ENCODE assay signal across 11 cellular contexts in genomic region chr12:31773223-31773750, GRCh38. TPM values are rescaled to one million over a fixed set of nuclear protein-coding genes. Genes with fewer than 3 reads are reported as not detected.
DNase-seq lines count a peak whose midpoint lies in the region; ATAC-seq lines count a peak whose summit lies in the region.
"Had no signal": no experiment of that assay in that cellular context is flagged by ENCODE, and none has a peak within 500 bp of the region (broad histone marks: within the 10 kb centered on the region; RNA-seq: fewer than 3 reads in every experiment).

No MANE protein-coding gene starts in this region.

- H3K4ac ChIP-seq in neuronal stem cell (ENCODE audit: low read length) = no peak overlapping the region

- POLR2A ChIA-PET in activated CD4-positive, alpha-beta T cell treated with anti-CD3 and anti-CD28 coated beads for 36 hours (lab: Charles Lee) = no interaction called here

- no peak overlapping the region for H3K4me3 Mint-ChIP-seq in activated CD4-positive, alpha-beta T cell treated with anti-CD3 and anti-CD28 coated beads for 36 hours

- H3K27me3 Mint-ChIP-seq in activated CD4-positive, alpha-beta T cell treated with anti-CD3 and anti-CD28 coated beads for 36 hours = no peaks in the 10 kb centered on the region

- no CpG with 5 or more reads among the region's 2 CpGs for WGBS in neuronal stem cell (ENCODE audit: extremely low coverage in 2 of 2, insufficient read length in 2 of 2, insufficient replicate concordance in 1 of 2), 2 donors

- CTCF ChIA-PET in activated CD4-positive, alpha-beta T cell treated with anti-CD3 and anti-CD28 coated beads for 36 hours (lab: Charles Lee) = no interaction called here

- H3K27me3 ChIP-seq in neuronal stem cell (ENCODE audit: control insufficient read depth in 3 of 3, insufficient read depth in 3 of 3, low read depth in 1 of 3, low read length in 3 of 3) = no peaks in the 10 kb centered on the region
- H3K27me3 ChIP-seq: sigmoid colon had no signal

- peaks cover 13% of the 10 kb centered on the region for H3K4me1 Mint-ChIP-seq in activated CD4-positive, alpha-beta T cell treated with anti-CD3 and anti-CD28 coated beads for 36 hours

- no peak overlapping the region for H2AK5ac ChIP-seq in neuronal stem cell (ENCODE audit: low read depth, low read length)

- no peak overlapping the region for H3K27ac Mint-ChIP-seq in activated CD4-positive, alpha-beta T cell treated with anti-CD3 and anti-CD28 coated beads for 36 hours

- no peak overlapping the region for H3K14ac ChIP-seq in neuronal stem cell (ENCODE audit: low read length)

- H3K79me1 ChIP-seq in neuronal stem cell (ENCODE audit: low read depth, low read length) = no peaks in the 10 kb centered on the region

- H3K4me2 ChIP-seq in neuronal stem cell (ENCODE audit: insufficient read depth, low read length, poor library complexity, severe bottlenecking) = no peak overlapping the region

- H2BK12ac ChIP-seq in neuronal stem cell (ENCODE audit: low read length) = no peak overlapping the region

- H2BK5ac ChIP-seq in neuronal stem cell (ENCODE audit: low read length) = no peak overlapping the region

- H3K4me3 ChIP-seq in neuronal stem cell (ENCODE audit: low read length in 2 of 2) = no peak overlapping the region
- H3K4me3 ChIP-seq: sigmoid colon had no signal

- H2AFZ ChIP-seq in neuronal stem cell (ENCODE audit: low read length) = no peak overlapping the region

- H3K27ac ChIP-seq in neuronal stem cell (replicated peaks; ENCODE audit: low read length) = no peak overlapping the region
- H3K27ac ChIP-seq: sigmoid colon had no signal

- DNase-seq in amniotic epithelial cell (ENCODE audit: low read depth) (peak; percentile 92), neuronal stem cell (ENCODE audit: low spot score) (no peak), GM19240 (ENCODE audit: insufficient read length, low spot score) (no peak)
- DNase-seq in activated CD4-positive, alpha-beta T cell treated with anti-CD3 and anti-CD28 coated beads for 36 hours = no peak
- DNase-seq: activated naive CD4-positive, alpha-beta T cell treated with Interleukin-2 at 50 U/mL for 16 hours; GF-D8; sigmoid colon had no signal

- ATAC-seq in GM18511 (IDR thresholded peaks at IDR 0.05; ENCODE audit: unreplicated experiment) (peak; percentile 84), HG03108 (IDR thresholded peaks at IDR 0.05; ENCODE audit: unreplicated experiment) (peak; percentile 44), HG03342 (IDR thresholded peaks at IDR 0.05; ENCODE audit: unreplicated experiment) (no peak), HG03159 (IDR thresholded peaks at IDR 0.05; ENCODE audit: unreplicated experiment) (no peak)
- no peak for ATAC-seq in activated CD4-positive, alpha-beta T cell treated with anti-CD3 and anti-CD28 coated beads for 36 hours

- H4K8ac ChIP-seq in neuronal stem cell (ENCODE audit: low read depth, low read length) = no peak overlapping the region

- no peaks in the 10 kb centered on the region for H3K36me3 Mint-ChIP-seq in activated CD4-positive, alpha-beta T cell treated with anti-CD3 and anti-CD28 coated beads for 36 hours (ENCODE audit: low read depth)

- no peaks in the 10 kb centered on the region for H3K9me3 ChIP-seq in neuronal stem cell (replicated peaks in 1 of 2; ENCODE audit: control insufficient read depth in 2 of 2, insufficient read depth in 1 of 2, low read depth in 1 of 2, low read length in 2 of 2)
- H3K9me3 ChIP-seq: sigmoid colon had no signal

- H4K91ac ChIP-seq in neuronal stem cell (ENCODE audit: low read depth, low read length, poor library complexity) = no peak overlapping the region

- no peaks in the 10 kb centered on the region for H3K36me3 ChIP-seq in neuronal stem cell (replicated peaks in 1 of 2; ENCODE audit: control insufficient read depth in 2 of 2, insufficient read depth in 2 of 2, low read length in 2 of 2)
- H3K36me3 ChIP-seq: sigmoid colon had no signal

- H3K18ac ChIP-seq in neuronal stem cell (ENCODE audit: low read length) = peak overlapping the region; percentile 82

- H3K9me3 Mint-ChIP-seq in activated CD4-positive, alpha-beta T cell treated with anti-CD3 and anti-CD28 coated beads for 36 hours (ENCODE audit: low read depth) = no peaks in the 10 kb centered on the region

- intact Hi-C loops in activated CD4-positive, alpha-beta T cell treated with anti-CD3 and anti-CD28 coated beads for 36 hours (cut with DNase I, micrococcal nuclease) = no loop called here

- H2BK120ac ChIP-seq in neuronal stem cell (ENCODE audit: low read depth, low read length) = no peak overlapping the region

- H2BK15ac ChIP-seq in neuronal stem cell (ENCODE audit: low read length) = no peak overlapping the region

- H3K23ac ChIP-seq in neuronal stem cell (ENCODE audit: low read depth, low read length, poor library complexity) = no peak overlapping the region

- H3K4me1 ChIP-seq in neuronal stem cell (ENCODE audit: control insufficient read depth in 2 of 2, insufficient read depth in 1 of 2, low read depth in 1 of 2, low read length in 2 of 2) = peaks cover 0 to 4% of the 10 kb centered on the region in 2 donors
- H3K4me1 ChIP-seq: sigmoid colon had no signal

- no peak overlapping the region for H3K9ac ChIP-seq in neuronal stem cell (ENCODE audit: low read depth, low read length, poor library complexity)

RNA-seq across cellular contexts. Expression of gene AMN1, which starts 44.5 kb away (rescaled TPM):
- 13.1 TPM for polyA plus RNA-seq in neuronal stem cell (2013, experiment 1 of 2)
- polyA plus RNA-seq in neuronal stem cell (2013, experiment 2 of 2) = 12.6 TPM
- 1 to 10 TPM; 5.1 to 5.8 TPM for total RNA-seq in activated CD4-positive, alpha-beta T cell treated with anti-CD3 and anti-CD28 coated beads for 36 hours

Comparison
In these comparisons a context has a peak if more than half of its experiments do, and no peak if none do; other contexts are left out.
1. ATAC-seq: peak in GM18511 (single experiment) and HG03108 (single experiment); none in HG03342 (single experiment), HG03159 (single experiment) and activated CD4-positive, alpha-beta T cell treated with anti-CD3 and anti-CD28 coated beads for 36 hours (single experiment).